Comparison of ENCODE assay signal across 8 cellular contexts in genomic region chr17:18780991-18781718, GRCh38. TPM values are rescaled to one million over a fixed set of nuclear protein-coding genes. Genes with fewer than 3 reads are reported as not detected.
DNase-seq lines count a peak whose midpoint lies in the region; ATAC-seq lines count a peak whose summit lies in the region.
"Not testable (repeated sequence)": the region's sequence is repeated elsewhere in the genome, so short reads cannot be mapped to it uniquely, and the experiment has no call there.

Gene TVP23B (plus strand): TSS chr17:18781183. CDS start chr17:18781294, 111 bp downstream.

- not testable (repeated sequence) for H3K79me2 ChIP-seq in mesendoderm (ENCODE audit: control insufficient read depth, insufficient read depth, low read length)

- not testable (repeated sequence) for H3K36me3 ChIP-seq in endocrine pancreas (ENCODE audit: control insufficient read depth, insufficient read depth, low read length); mesendoderm (ENCODE audit: control insufficient read depth, insufficient read depth, low read length)

- H2AK5ac ChIP-seq in mesendoderm (ENCODE audit: low read length) = not testable (repeated sequence)

- H3K56ac ChIP-seq in mesendoderm (ENCODE audit: low read length) = peak within 1 kb of the TSS; percentile 56

- H3K9me3 ChIP-seq in endocrine pancreas (ENCODE audit: control insufficient read depth, low read length) = not testable (repeated sequence)

- WGBS in mesendoderm (ENCODE audit: extremely low coverage, insufficient coverage, low lambda C conversion rate) = no CpG with 5 or more reads among the region's 56 CpGs

- not testable (repeated sequence) for H3K9ac ChIP-seq in endocrine pancreas (ENCODE audit: control insufficient read depth, insufficient read depth, low read length)
- H3K9ac ChIP-seq in mesendoderm (ENCODE audit: low read length) = peak within 1 kb of the TSS; percentile 50

- not testable (repeated sequence) for H2BK120ac ChIP-seq in mesendoderm (ENCODE audit: low read depth, low read length)

- in situ Hi-C loops in Caki2 (cut with HindIII; ENCODE audit: low pct_unique_long_range_greater_than_20kb, low sequenced_read_pairs) = not testable (repeated sequence)

- H4K5ac ChIP-seq in mesendoderm (ENCODE audit: low read length) = not testable (repeated sequence)

- peak within 1 kb of the TSS; percentile 22 for H3K4me3 ChIP-seq in endocrine pancreas (ENCODE audit: control insufficient read depth, insufficient read depth, low read length)
- not testable (repeated sequence) for H3K4me3 ChIP-seq in mesendoderm (ENCODE audit: low read length)

- not testable (repeated sequence) for H3K27ac ChIP-seq in mesendoderm (ENCODE audit: low read depth, low read length)

- not testable (repeated sequence) for H3K4me1 ChIP-seq in endocrine pancreas (ENCODE audit: control insufficient read depth, insufficient read depth, low read length); mesendoderm (ENCODE audit: control insufficient read depth, low read depth, low read length)

- H3K4ac ChIP-seq in mesendoderm (ENCODE audit: low read depth, low read length) = not testable (repeated sequence)

- H2BK15ac ChIP-seq in mesendoderm (replicated peaks; ENCODE audit: low read depth) = not testable (repeated sequence)

- not testable (repeated sequence) for H3K27me3 ChIP-seq in endocrine pancreas (ENCODE audit: control insufficient read depth, insufficient read depth, low read length); mesendoderm (ENCODE audit: insufficient read depth, low read length, poor library complexity)

- H3K23ac ChIP-seq in mesendoderm (ENCODE audit: low read length) = not testable (repeated sequence)

- not testable (repeated sequence) for H3K18ac ChIP-seq in mesendoderm (ENCODE audit: low read length)

- H4K8ac ChIP-seq in mesendoderm (ENCODE audit: low read depth, low read length) = not testable (repeated sequence)

- H3K4me2 ChIP-seq in mesendoderm (ENCODE audit: low read length) = not testable (repeated sequence)

- ATAC-seq in GM21390 (IDR thresholded peaks at IDR 0.05; ENCODE audit: unreplicated experiment) = peak; percentile 98

- H2BK5ac ChIP-seq in mesendoderm (ENCODE audit: low read length) = not testable (repeated sequence)

- DNase-seq in Caki2 (ENCODE audit: low read depth) (peak; percentile 87), HUDEP-2 (lab: John Stamatoyannopoulos, UW; ENCODE audit: unreplicated experiment in 76 of 76) (peak in 75 of 76 experiments; percentile 7 to 98 (median 93)), NOMO-1 treated with dmso at 0.1 percent for 144 hours (lab: John Stamatoyannopoulos, UW; ENCODE audit: unreplicated experiment) (peak; percentile 94), mesendoderm (peak; percentile 97)
- peak; percentile 91 to 98 (median 96) for DNase-seq in activated CD8-positive, alpha-beta memory T cell treated with anti-CD3 and anti-CD28 coated beads for 48 hours (ENCODE audit: low read depth in 2 of 3, low spot score in 2 of 3)
- peak; percentile 96 for DNase-seq in stimulated activated CD8-positive, alpha-beta memory T cell treated with anti-CD3 and anti-CD28 coated beads, Interleukin-12 subunit alpha, Interleukin-12 subunit beta, amount 100 ng/mL, for 4 hours (ENCODE audit: low read depth)

- not testable (repeated sequence) for H3K79me1 ChIP-seq in mesendoderm (ENCODE audit: low read length)

RNA-seq across cellular contexts. Expression of gene TVP23B, which starts in this region (rescaled TPM):
- 56.8 and 69.6 TPM in 2 replicates for total RNA-seq in Caki2 (2014; rRNA removed; shearing (Covaris generic); ENCODE audit: low replicate concordance)
- 11.9 TPM for polyA plus RNA-seq in mesendoderm (2013, experiment 1 of 2)
- polyA plus RNA-seq in mesendoderm (2013, experiment 2 of 2) = 11.9 TPM
